In genomic region chr10:27446091-27446918, GRCh38 we compare ENCODE assay signal across 8 cellular contexts. TPM values are rescaled to one million over a fixed set of nuclear protein-coding genes. Genes with fewer than 3 reads are reported as not detected.
DNase-seq lines count a peak whose midpoint lies in the region; ATAC-seq, FAIRE-seq and TF ChIP-seq lines count a peak whose summit lies in the region.

No MANE protein-coding gene starts in this region.

- no peaks in the 10 kb centered on the region for H3K27me3 Mint-ChIP-seq in activated CD4-positive, alpha-beta memory T cell treated with anti-CD3 and anti-CD28 coated beads, Interleukin-2, amount 10 ng/mL, durations not matched to agents 7 days and 5 days

- intact Hi-C loops in mammary epithelial cell (cut with micrococcal nuclease) (loop anchor here (1.0 to 10.0 kb wide), 9 partner anchors 37 to 796 kb away; partner anchors contain the start of gene MKX), HepG2 (cut with micrococcal nuclease; ENCODE audit: unreplicated experiment) (loop anchor here (2.0 kb wide), 1 partner anchor 210 kb away; no protein-coding TSS in a partner anchor)

- no peak overlapping the region for H3K9ac ChIP-seq in mammary epithelial cell (ENCODE audit: insufficient read depth, low read length)
- H3K9ac ChIP-seq in HepG2 (ENCODE audit: insufficient read depth, low read depth, low read length): no peak overlapping the region

- H2AFZ ChIP-seq in mammary epithelial cell (ENCODE audit: low read depth, low read length) (peak overlapping the region; percentile 29), HepG2 (ENCODE audit: low read length) (no peak overlapping the region)

- no peak for ATAC-seq in HepG2
- no peak for ATAC-seq in GM18873 (IDR thresholded peaks at IDR 0.05; ENCODE audit: low FRiP score, unreplicated experiment)

- WGBS in mammary epithelial cell (ENCODE audit: low coverage, missing lambda C conversion rate): 0% methylated on average over 5 of the region's 5 CpGs
- WGBS in HepG2 (ENCODE audit: low lambda C conversion rate): 7% methylated on average over 5 of the region's 5 CpGs

- H3K4me1 Mint-ChIP-seq in activated CD4-positive, alpha-beta memory T cell treated with anti-CD3 and anti-CD28 coated beads, Interleukin-2, amount 10 ng/mL, durations not matched to agents 7 days and 5 days: peaks cover 10% of the 10 kb centered on the region

- DNase-seq in NCI-H2107 treated with DMSO at 0.1 percent for 48 hours (lab: John Stamatoyannopoulos, UW; ENCODE audit: unreplicated experiment) (peak; percentile 2), NCI-H2107 (lab: John Stamatoyannopoulos, UW) (no peak), NCI-H2171 (lab: John Stamatoyannopoulos, UW) (peak; percentile 1), mammary epithelial cell (peak; percentile 31), HepG2 (ENCODE audit: low spot score) (peak; percentile 3), cortex of kidney (lab: John Stamatoyannopoulos, UW) (no peak)
- DNase-seq in activated CD4-positive, alpha-beta memory T cell treated with anti-CD3 and anti-CD28 coated beads, Interleukin-2, amount 10 ng/mL, durations not matched to agents 7 days and 5 days: no peak

- no peak overlapping the region for H3K4me3 Mint-ChIP-seq in activated CD4-positive, alpha-beta memory T cell treated with anti-CD3 and anti-CD28 coated beads, Interleukin-2, amount 10 ng/mL, durations not matched to agents 7 days and 5 days

- no peaks in the 10 kb centered on the region for H4K20me1 ChIP-seq in mammary epithelial cell (ENCODE audit: insufficient read depth, low read length)
- no peaks in the 10 kb centered on the region for H4K20me1 ChIP-seq in HepG2 (ENCODE audit: insufficient read depth, low read length)

- H3K4me2 ChIP-seq in mammary epithelial cell (ENCODE audit: insufficient read depth, low read depth, low read length): peak overlapping the region; percentile 7
- H3K4me2 ChIP-seq in HepG2 (ENCODE audit: low read depth, low read length): no peak overlapping the region

- TF ChIP-seq EP300 in HepG2 (IDR thresholded peaks at IDR 0.05; ENCODE audit: low read depth in 2 of 2, low read length in 2 of 2) (no peak), HepG2 (CRISPR knock-in tag; IDR thresholded peaks at IDR 0.05; ENCODE audit: borderline replicate concordance) (no peak)

- H3K4me3 ChIP-seq in mammary epithelial cell (replicated peaks in 1 of 3; ENCODE audit: insufficient read depth in 1 of 3, low read depth in 2 of 3, low read length in 3 of 3) (no peak overlapping the region), HepG2 (replicated peaks in 1 of 3; ENCODE audit: insufficient read depth in 1 of 3, low read depth in 2 of 3, low read length in 3 of 3) (no peak overlapping the region)

- H3K4me1 ChIP-seq in mammary epithelial cell (ENCODE audit: insufficient read depth, low read length) (peaks cover 6% of the 10 kb centered on the region), HepG2 (ENCODE audit: insufficient read depth, low read length) (no peaks in the 10 kb centered on the region)

- TF ChIP-seq RAD21 in HepG2 (CRISPR knock-in tag; IDR thresholded peaks at IDR 0.05): no peak

- H3K27ac Mint-ChIP-seq in activated CD4-positive, alpha-beta memory T cell treated with anti-CD3 and anti-CD28 coated beads, Interleukin-2, amount 10 ng/mL, durations not matched to agents 7 days and 5 days: no peak overlapping the region

- H3K36me3 Mint-ChIP-seq in activated CD4-positive, alpha-beta memory T cell treated with anti-CD3 and anti-CD28 coated beads, Interleukin-2, amount 10 ng/mL, durations not matched to agents 7 days and 5 days (ENCODE audit: low read depth): no peaks in the 10 kb centered on the region

- no peak for TF ChIP-seq POLR2A in HepG2 (IDR thresholded peaks at IDR 0.05; ENCODE audit: insufficient read depth in 1 of 2, low read depth in 2 of 2, low read length in 2 of 2)

- H3K9me3 Mint-ChIP-seq in activated CD4-positive, alpha-beta memory T cell treated with anti-CD3 and anti-CD28 coated beads, Interleukin-2, amount 10 ng/mL, durations not matched to agents 7 days and 5 days: no peaks in the 10 kb centered on the region

- TF ChIP-seq CTCF in mammary epithelial cell (conservative IDR thresholded peaks at IDR 0.05 in 1 of 2, IDR thresholded peaks at IDR 0.05 in 1 of 2; ENCODE audit: extremely low read depth in 1 of 2, insufficient read depth in 1 of 2, low read depth in 1 of 2, low read length in 2 of 2): peak; percentile 26 to 52
- TF ChIP-seq CTCF in HepG2 (CRISPR knock-in tag; IDR thresholded peaks at IDR 0.05): peak; percentile 48

- BruUV-seq in mammary epithelial cell (replicated peaks; lab: Mats Ljungman, UMichigan): no TSS peak
- BruUV-seq in HepG2 (replicated peaks; lab: Mats Ljungman, UMichigan): no TSS peak

- no peaks in the 10 kb centered on the region for H3K9me3 ChIP-seq in mammary epithelial cell (replicated peaks; ENCODE audit: insufficient read depth, low read length)
- H3K9me3 ChIP-seq in HepG2 (ENCODE audit: low read length): no peaks in the 10 kb centered on the region

- no peak for FAIRE-seq in HepG2 (lab: Jason Lieb, UNC)

- H3K79me2 ChIP-seq in mammary epithelial cell (ENCODE audit: insufficient read depth, low read length) (no peaks in the 10 kb centered on the region), HepG2 (ENCODE audit: insufficient read depth, low read length) (no peaks in the 10 kb centered on the region)

- dilution Hi-C loops in mammary epithelial cell (cut with HindIII; ENCODE audit: low sequenced_read_pairs): no loop called here

- CTCF ChIA-PET in mammary epithelial cell (lab: Charles Lee; ENCODE audit: low non-redundant PET) (interaction anchor here (0.7 kb wide), 1 partner anchor 44 kb away, joined by 5 read pairs; no protein-coding TSS in a partner anchor), HepG2 (lab: Yijun Ruan, JAX; ENCODE audit: low intra/inter-chr PET ratio, low total read pairs) (interaction anchor here (1.4 to 1.5 kb wide), 2 partner anchors 210 to 796 kb away, joined by 3 to 7 read pairs; no protein-coding TSS in a partner anchor)
- CTCF ChIA-PET in activated CD4-positive, alpha-beta memory T cell treated with anti-CD3 and anti-CD28 coated beads, Interleukin-2, amount 10 ng/mL, durations not matched to agents 7 days and 5 days (lab: Charles Lee): interaction anchor here (0.6 to 2.3 kb wide), 5 partner anchors 39 to 786 kb away, joined by 3 to 5 read pairs (median 4); no protein-coding TSS in a partner anchor

- in situ Hi-C loops in mammary epithelial cell (cut with MboI; ENCODE audit: low sequenced_read_pairs in 2 of 2) (loop anchor here in 1 of 2 donors (10.0 to 25.0 kb wide), 3 partner anchors 48 to 216 kb away; no protein-coding TSS in a partner anchor), HepG2 (cut with HindIII; ENCODE audit: extremely low pct_ligation_motif_present, low pct_unique_long_range_greater_than_20kb) (loop anchor here (10.0 kb wide), 1 partner anchor 208 kb away; no protein-coding TSS in a partner anchor)

- H3K27ac ChIP-seq in mammary epithelial cell (ENCODE audit: insufficient read depth, low read depth, low read length) (no peak overlapping the region), HepG2 (ENCODE audit: extremely low read length, insufficient read depth, low read length) (no peak overlapping the region)

- POLR2A ChIA-PET in HepG2 (lab: Yijun Ruan, JAX): no interaction called here
- POLR2A ChIA-PET in activated CD4-positive, alpha-beta memory T cell treated with anti-CD3 and anti-CD28 coated beads, Interleukin-2, amount 10 ng/mL, durations not matched to agents 7 days and 5 days (lab: Charles Lee): no interaction called here

- H3K27me3 ChIP-seq in mammary epithelial cell (ENCODE audit: insufficient read depth, low read length) (no peaks in the 10 kb centered on the region), HepG2 (ENCODE audit: control insufficient read depth in 1 of 2, insufficient read depth in 2 of 2, low read length in 2 of 2) (0 out of 5 replicates have a peak, but pooled peaks cover 0 to 4% of the 10 kb centered on the region in 2 experiments)

- H3K36me3 ChIP-seq in mammary epithelial cell (ENCODE audit: insufficient read depth, low read length) (no peaks in the 10 kb centered on the region), HepG2 (replicated peaks in 1 of 2; ENCODE audit: control insufficient read depth in 1 of 2, insufficient read depth in 2 of 2, low read length in 2 of 2) (no peaks in the 10 kb centered on the region)

TF ChIP-seq in HepG2, 621 proteins besides CTCF, POLR2A, EP300 and RAD21 (continues in another document):
- TF ChIP-seq ZNF569 (CRISPR knock-in tag; IDR thresholded peaks at IDR 0.05; ENCODE audit: borderline replicate concordance) (no peak), PHF5A (CRISPR knock-in tag; IDR thresholded peaks at IDR 0.05; ENCODE audit: low read depth, unreplicated experiment) (no peak)

RNA-seq across cellular contexts. Expression of gene RAB18, which starts 57.8 kb away (rescaled TPM):
- 100 to 1,000 TPM in 1 of 2 donors, 10 to 100 TPM in 1; 75.3 to 164 TPM for total RNA-seq in mammary epithelial cell
- polyA plus RNA-seq in mammary epithelial cell: 34.8 TPM
- 41.3 TPM for polyA minus RNA-seq in mammary epithelial cell
- total RNA-seq in HepG2 (2016; rRNA removed; fragmentation: Illumina TruSeq; extraction: Trizol): 69.1 and 114 TPM in 2 replicates
- total RNA-seq in HepG2 (2016; cell fraction: cytosol; rRNA removed; fragmentation: Illumina TruSeq; extraction: Trizol; ENCODE audit: low read depth): 5.3 and 8.7 TPM in 2 replicates
- 69.8 and 121 TPM in 2 replicates for total RNA-seq in HepG2 (2016; cell fraction: insoluble cytoplasmic fraction; rRNA removed; fragmentation: Illumina TruSeq; extraction: Trizol)
- 20.5 and 23.7 TPM in 2 replicates for total RNA-seq in HepG2 (2016; cell fraction: membrane; rRNA removed; fragmentation: Illumina TruSeq; extraction: Trizol)
- total RNA-seq in HepG2 (2016; cell fraction: nucleus; rRNA removed; fragmentation: Illumina TruSeq; extraction: Trizol): 32.7 and 36.9 TPM in 2 replicates
- 19.0 and 22.3 TPM in 2 replicates for polyA plus RNA-seq in HepG2 (2011; rRNA removed)
- polyA plus RNA-seq in HepG2 (2011; cell fraction: cytosol; rRNA removed): 6.2 and 13.3 TPM in 2 replicates
- polyA plus RNA-seq in HepG2 (2011; cell fraction: nucleus; rRNA removed): 9.9 and 16.7 TPM in 2 replicates
- 39.1 and 52.9 TPM in 2 replicates for polyA plus RNA-seq in HepG2 (2012)
- polyA plus RNA-seq in HepG2 (2016; cell fraction: cytosol; fragmentation: Illumina TruSeq; extraction: Trizol; ENCODE audit: low read depth): 6.8 and 7.7 TPM in 2 replicates
- 119 and 125 TPM in 2 replicates for polyA plus RNA-seq in HepG2 (2016; cell fraction: insoluble cytoplasmic fraction; fragmentation: Illumina TruSeq; extraction: Trizol; ENCODE audit: low read depth)
- 10.7 and 12.3 TPM in 2 replicates for polyA plus RNA-seq in HepG2 (2016; cell fraction: membrane; fragmentation: Illumina TruSeq; extraction: Trizol; ENCODE audit: low read depth)
- polyA plus RNA-seq in HepG2 (2016; cell fraction: nucleus; fragmentation: Illumina TruSeq; extraction: Trizol; ENCODE audit: insufficient read depth, low read depth): 38.9 and 44.7 TPM in 2 replicates
- 3.9 and 4.0 TPM in 2 replicates for polyA minus RNA-seq in HepG2 (2011; rRNA and poly(A)+ RNA removed; ENCODE audit: low replicate concordance)
- polyA minus RNA-seq in HepG2 (2011; cell fraction: cytosol; rRNA and poly(A)+ RNA removed): 16.6 and 25.1 TPM in 2 replicates
- 42.5 and 45.6 TPM in 2 replicates for polyA minus RNA-seq in HepG2 (2011; cell fraction: nucleus; rRNA and poly(A)+ RNA removed)
- total RNA-seq in activated CD4-positive, alpha-beta memory T cell treated with anti-CD3 and anti-CD28 coated beads, Interleukin-2, amount 10 ng/mL, durations not matched to agents 7 days and 5 days: 10 to 100 TPM; 69.5 to 72.0 TPM

Comparison
In these comparisons a context has a peak if more than half of its experiments do, and no peak if none do; other contexts are left out.
1. DNase-seq: peak in NCI-H2107 treated with DMSO at 0.1 percent for 48 hours (single experiment), NCI-H2171 (single experiment), mammary epithelial cell (single experiment) and HepG2 (single experiment); none in NCI-H2107 (single experiment), activated CD4-positive, alpha-beta memory T cell treated with anti-CD3 and anti-CD28 coated beads, Interleukin-2, amount 10 ng/mL, durations not matched to agents 7 days and 5 days (single experiment) and cortex of kidney (single experiment).